In the genomic region with DNA sequence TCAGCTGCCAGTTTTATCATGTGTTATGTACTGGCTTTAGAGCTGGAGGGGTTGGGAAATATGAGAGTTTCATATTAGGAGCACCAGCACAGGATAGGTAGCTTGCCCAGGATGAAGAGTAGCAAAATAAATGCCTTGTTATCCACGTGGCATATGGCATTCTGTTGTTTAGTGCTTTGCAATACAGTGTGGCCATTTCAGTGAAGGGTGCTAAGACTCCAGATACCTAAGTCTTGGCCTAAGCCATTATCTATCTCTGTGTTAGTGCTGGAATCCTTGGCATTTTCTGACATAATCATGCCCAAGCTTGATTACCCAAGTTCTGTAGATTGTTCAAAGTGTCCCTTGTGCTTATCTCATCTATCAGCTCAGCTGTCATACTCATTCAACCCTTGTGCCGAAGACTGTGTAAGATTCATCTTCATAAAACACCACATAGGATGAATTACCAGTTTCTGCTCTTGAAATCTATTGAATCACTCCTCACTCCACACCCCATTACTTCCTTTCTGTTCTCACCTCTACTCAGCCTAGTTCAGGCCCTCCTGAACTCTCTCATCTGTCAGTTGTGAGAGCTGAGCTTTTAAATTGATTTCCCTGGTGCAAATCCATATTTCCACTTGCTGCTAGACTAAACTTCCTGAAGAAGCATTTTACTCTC, we compare ENCODE assay signal across 17 cellular contexts.
DNase-seq lines count a peak whose midpoint lies in the region; ATAC-seq, FAIRE-seq and TF ChIP-seq lines count a peak whose summit lies in the region.
"Had no signal": no experiment of that assay in that cellular context is flagged by ENCODE, and none has a peak within 500 bp of the region (broad histone marks: within the 10 kb centered on the region; RNA-seq: fewer than 3 reads in every experiment).

No MANE protein-coding gene starts in this region.

- ATAC-seq in HCT116 (peak; percentile 26; the same call in 1 of the 2 replicates), SK-N-SH treated with all-trans-retinoic acid at 6 μM for 48 hours (peak; percentile 59), HG03342 (IDR thresholded peaks at IDR 0.05; ENCODE audit: unreplicated experiment) (no peak), HG03432 (IDR thresholded peaks at IDR 0.05; ENCODE audit: unreplicated experiment) (no peak)
- ATAC-seq: effector memory CD8-positive, alpha-beta T cell; left ventricle myocardium superior; stimulated activated memory B cell treated with anti-CD40 and anti-IgM and Interleukin-4, amounts not matched to agents 10 μg/mL and 1 μg/mL and 100 μg/mL, for 72 hours had no signal

- H3K9ac ChIP-seq in HCT116 (ENCODE audit: low read length) (no peak overlapping the region), smooth muscle cell (ENCODE audit: low read depth) (no peak overlapping the region)
- H3K9ac ChIP-seq: neural progenitor cell had no signal

- H2AFZ ChIP-seq in HCT116 (ENCODE audit: low read depth, low read length, poor library complexity, severe bottlenecking) (no peak overlapping the region), smooth muscle cell (ENCODE audit: low read depth) (no peak overlapping the region)
- H2AFZ ChIP-seq: neural progenitor cell had no signal

- DNase-seq in HCT116 (ENCODE audit: low read depth, low spot score): no peak
- peak; percentile 9 for DNase-seq in kidney tubule cell (ENCODE audit: low spot score)
- DNase-seq in smooth muscle cell (lab: John Stamatoyannopoulos, UW; ENCODE audit: unreplicated experiment): no peak
- DNase-seq in H54 (ENCODE audit: insufficient read length, low spot score): no peak
- DNase-seq: activated CD4-positive, alpha-beta T cell treated with anti-CD3 and anti-CD28 coated beads for 48 hours; DMS79 treated with DMSO at 0.1 percent for 48 hours; effector memory CD8-positive, alpha-beta T cell; left ventricle myocardium superior; NCI-H510A; stimulated activated CD4-positive, alpha-beta T cell treated with anti-CD3 and anti-CD28 coated beads, Interleukin-1b, Interleukin-23, amount 100 ng/mL, for 48 hours had no signal

- no TSS peak for BruUV-seq in HCT116 (replicated peaks; lab: Mats Ljungman, UMichigan)

- TF ChIP-seq RAD21 in HCT116 (IDR thresholded peaks at IDR 0.05; ENCODE audit: low read depth): no peak

- H3K9me3 ChIP-seq in HCT116 (ENCODE audit: control insufficient read depth in 1 of 2, insufficient read depth in 1 of 2, low read depth in 1 of 2, low read length in 2 of 2) (no peaks in the 10 kb centered on the region), smooth muscle cell (replicated peaks; ENCODE audit: low read depth) (no peaks in the 10 kb centered on the region)
- H3K9me3 ChIP-seq: suprapubic skin had no signal

- H3K4me1 ChIP-seq in HCT116 (ENCODE audit: control insufficient read depth in 1 of 2, insufficient read depth in 2 of 2, low read length in 2 of 2) (peaks cover 6 to 44% of the 10 kb centered on the region in 2 experiments), smooth muscle cell (ENCODE audit: low read depth) (no peaks in the 10 kb centered on the region)
- H3K4me1 ChIP-seq: neural progenitor cell, suprapubic skin had no signal

- POLR2A ChIA-PET in HCT116 (lab: Charles Lee): interaction anchor here (0.5 kb wide), 1 partner anchor 698 kb away, joined by 8 read pairs; no protein-coding TSS in a partner anchor

- H3K79me2 ChIP-seq in HCT116 (ENCODE audit: insufficient read depth, low read length) (no peaks in the 10 kb centered on the region), smooth muscle cell (ENCODE audit: low read depth) (no peaks in the 10 kb centered on the region)

- 34% methylated on average over 2 of the region's 2 CpGs for WGBS in smooth muscle cell (ENCODE audit: low lambda C conversion rate)

- H4K20me1 ChIP-seq in HCT116 (ENCODE audit: insufficient read depth) (no peaks in the 10 kb centered on the region), smooth muscle cell (ENCODE audit: low read depth) (no peaks in the 10 kb centered on the region)

- intact Hi-C loops in HCT116 (cut with micrococcal nuclease): no loop called here

- no peaks in the 10 kb centered on the region for H3F3A ChIP-seq in smooth muscle cell (ENCODE audit: low read depth)

- H3K36me3 ChIP-seq in HCT116 (ENCODE audit: control insufficient read depth in 1 of 2, insufficient read depth in 2 of 2, low read length in 2 of 2) (no peaks in the 10 kb centered on the region), smooth muscle cell (ENCODE audit: low read depth) (no peaks in the 10 kb centered on the region)
- H3K36me3 ChIP-seq: neural progenitor cell, suprapubic skin had no signal

- TF ChIP-seq POLR2A in HCT116 (IDR thresholded peaks at IDR 0.05; ENCODE audit: borderline replicate concordance, extremely low read depth, insufficient read depth, insufficient read length): no peak
- no peak for TF ChIP-seq POLR2A in H54 (IDR thresholded peaks at IDR 0.05; ENCODE audit: low read depth, low read length)

- FAIRE-seq in H54 (lab: Jason Lieb, UNC): no peak

- RAD21 ChIA-PET in HCT116 (lab: Charles Lee; ENCODE audit: low non-redundant PET in 1 of 2, low total read pairs in 2 of 2, uncharacterized antibody in 2 of 2, unreplicated experiment in 2 of 2): no interaction called here

- H3K27me3 ChIP-seq in HCT116 (ENCODE audit: insufficient read depth, low read length) (no peaks in the 10 kb centered on the region), smooth muscle cell (ENCODE audit: low read depth) (no peaks in the 10 kb centered on the region)
- H3K27me3 ChIP-seq: neural progenitor cell, suprapubic skin had no signal

- CTCF ChIA-PET in HCT116 (lab: Charles Lee): interaction anchor here (1.3 kb wide), 1 partner anchor 76 kb away, joined by 3 read pairs; no protein-coding TSS in a partner anchor

- TF ChIP-seq CTCF in HCT116 (IDR thresholded peaks at IDR 0.05 in 2 of 3, conservative IDR thresholded peaks at IDR 0.05 in 1 of 3; ENCODE audit: borderline replicate concordance in 1 of 3, insufficient read depth in 1 of 3, low read depth in 2 of 3, low read length in 2 of 3) (no peak), smooth muscle cell (IDR thresholded peaks at IDR 0.05; ENCODE audit: borderline replicate concordance, insufficient read depth, poor library complexity, severe bottlenecking) (no peak)

- H3K27ac ChIP-seq in HCT116 (ENCODE audit: low read depth, low read length) (peak overlapping the region; percentile 19; the same call in 1 of the 2 replicates), smooth muscle cell (ENCODE audit: low read depth) (peak overlapping the region; percentile 19)
- H3K27ac ChIP-seq: neural progenitor cell, SK-N-MC, suprapubic skin had no signal

- H3K9me2 ChIP-seq in HCT116 (ENCODE audit: insufficient read depth): no peaks in the 10 kb centered on the region

- H3K4me2 ChIP-seq in HCT116 (ENCODE audit: low read length) (peak overlapping the region; percentile 74), smooth muscle cell (peak overlapping the region; percentile 55)
- H3K4me2 ChIP-seq: neural progenitor cell had no signal

- H3K4me3 ChIP-seq in HCT116 (replicated peaks in 1 of 2; ENCODE audit: low read depth in 1 of 2, low read length in 2 of 2): 0 out of 4 replicates have a peak overlapping the region, but pooled peaks of 1 of the 2 experiments have one; percentile 49
- no peak overlapping the region for H3K4me3 ChIP-seq in smooth muscle cell
- H3K4me3 ChIP-seq: neural progenitor cell, SK-N-MC, suprapubic skin had no signal

TF ChIP-seq in HCT116, 20 proteins besides CTCF, POLR2A, EP300 and RAD21 (continues in another document):
- TF ChIP-seq EZH2phosphoT487 (IDR thresholded peaks at IDR 0.05; ENCODE audit: borderline replicate concordance) (no peak), CEBPB (IDR thresholded peaks at IDR 0.05; ENCODE audit: low read depth) (no peak), ZNF274 (IDR thresholded peaks at IDR 0.05; ENCODE audit: low read depth, low read length) (no peak), EGR1 (IDR thresholded peaks at IDR 0.05; ENCODE audit: low read depth) (no peak), SP1 (IDR thresholded peaks at IDR 0.05; ENCODE audit: low read depth) (no peak), ZFX (IDR thresholded peaks at IDR 0.05) (no peak), POLR2AphosphoS5 (IDR thresholded peaks at IDR 0.05; ENCODE audit: low read depth, low read length) (no peak), SRF (IDR thresholded peaks at IDR 0.05; ENCODE audit: low read depth) (no peak), JUND (IDR thresholded peaks at IDR 0.05) (no peak)

TF ChIP-seq in SK-N-SH treated with all-trans-retinoic acid at 6 μM for 48 hours, 23 proteins besides CTCF, POLR2A, EP300 and RAD21:
- TF ChIP-seq ZNF70 (CRISPR knock-in tag; IDR thresholded peaks at IDR 0.05) (no peak), ARNTL (CRISPR knock-in tag; IDR thresholded peaks at IDR 0.05; ENCODE audit: borderline replicate concordance, low read depth) (no peak), ISL1 (CRISPR knock-in tag; IDR thresholded peaks at IDR 0.05) (peak; percentile 20; the same call in 1 of the 2 replicates), PATZ1 (CRISPR knock-in tag; IDR thresholded peaks at IDR 0.05; ENCODE audit: borderline replicate concordance) (no peak)
TF ChIP-seq in SK-N-SH treated with all-trans-retinoic acid at 6 μM for 48 hours: peak in this region for 1.

Comparison
In these comparisons a context has a peak if more than half of its experiments do, and no peak if none do; other contexts are left out.
1. ATAC-seq: peak in HCT116 (single experiment) and SK-N-SH treated with all-trans-retinoic acid at 6 μM for 48 hours (single experiment); none in HG03342 (single experiment) and HG03432 (single experiment).